16 cellular contexts compared by ENCODE assay signal in genomic region chr21:31337086-31337485, GRCh38. TPM values are rescaled to one million over a fixed set of nuclear protein-coding genes. Genes with fewer than 3 reads are reported as not detected.
DNase-seq lines count a peak whose midpoint lies in the region; ATAC-seq and TF ChIP-seq lines count a peak whose summit lies in the region.
"Had no signal": no experiment of that assay in that cellular context is flagged by ENCODE, and none has a peak within 500 bp of the region (broad histone marks: within the 10 kb centered on the region; RNA-seq: fewer than 3 reads in every experiment).

No MANE protein-coding gene starts in this region.

- H3K9me3 ChIP-seq in GM23248 (ENCODE audit: low read depth) = no peaks in the 10 kb centered on the region
- no peaks in the 10 kb centered on the region for H3K9me3 ChIP-seq in PC-3 (ENCODE audit: low read length)
- no peaks in the 10 kb centered on the region for H3K9me3 ChIP-seq in trophoblast cell (ENCODE audit: insufficient read depth, low read depth, low read length)
- H3K9me3 ChIP-seq: MG63, Peyer's patch had no signal

- H3K9me3 Mint-ChIP-seq in dendritic cell treated with granulocyte-macrophage colony-stimulating factor and Interleukin-4, amounts not matched to agents 40 ng/mL and 50 ng/mL, for 4 days = no peaks in the 10 kb centered on the region
- H3K9me3 Mint-ChIP-seq: CD8-positive, alpha-beta T cell had no signal

- no peak overlapping the region for H4K8ac ChIP-seq in trophoblast cell (ENCODE audit: low read depth, low read length)

- peak overlapping the region; percentile 93 for H2BK12ac ChIP-seq in trophoblast cell (ENCODE audit: low read length)

- H3K27ac ChIP-seq in GM23248 (no peak overlapping the region), PC-3 (ENCODE audit: low read length) (peak overlapping the region; percentile 78), trophoblast cell (ENCODE audit: low read depth, low read length) (no peak overlapping the region)
- H3K27ac ChIP-seq: KMS-11, Peyer's patch had no signal

- H4K12ac ChIP-seq in trophoblast cell (ENCODE audit: low read depth, low read length) = no peak overlapping the region

- in situ Hi-C loops in GM23248 (cut with MboI) = no loop called here

- ATAC-seq in PC-3 (no peak), HG03139 (IDR thresholded peaks at IDR 0.05; ENCODE audit: unreplicated experiment) (no peak), HG02623 (IDR thresholded peaks at IDR 0.05; ENCODE audit: unreplicated experiment) (no peak)
- ATAC-seq: CD8-positive, alpha-beta T cell had no signal

- peak overlapping the region; percentile 53 for H2AK5ac ChIP-seq in trophoblast cell (ENCODE audit: low read length)

- H3K27me3 Mint-ChIP-seq in dendritic cell treated with granulocyte-macrophage colony-stimulating factor and Interleukin-4, amounts not matched to agents 40 ng/mL and 50 ng/mL, for 4 days = no peaks in the 10 kb centered on the region

- H3K4ac ChIP-seq in trophoblast cell (ENCODE audit: low read depth, low read length) = peak overlapping the region; percentile 21

- H3K4me3 Mint-ChIP-seq in dendritic cell treated with granulocyte-macrophage colony-stimulating factor and Interleukin-4, amounts not matched to agents 40 ng/mL and 50 ng/mL, for 4 days = no peak overlapping the region
- H3K4me3 Mint-ChIP-seq: CD8-positive, alpha-beta T cell had no signal

- no peaks in the 10 kb centered on the region for H3K36me3 ChIP-seq in GM23248 (ENCODE audit: low read depth)
- H3K36me3 ChIP-seq in PC-3 (ENCODE audit: low read depth, low read length) = peaks cover 3% of the 10 kb centered on the region; the same call in 1 of the 2 replicates
- H3K36me3 ChIP-seq in trophoblast cell (ENCODE audit: control insufficient read depth in 1 of 2, insufficient read depth in 2 of 2, low read length in 2 of 2) = no peaks in the 10 kb centered on the region
- H3K36me3 ChIP-seq: MG63, Peyer's patch had no signal

- no peak for DNase-seq in GM23248
- DNase-seq in PC-3 = no peak
- peak; percentile 93 to 98 for DNase-seq in trophoblast cell
- DNase-seq in NK-92 (lab: John Stamatoyannopoulos, UW; ENCODE audit: unreplicated experiment) = no peak
- DNase-seq: CD8-positive, alpha-beta T cell; MG63; NCI-H1105; NCI-H187 treated with DMSO at 0.1 percent for 48 hours; NCI-H446 treated with DMSO at 0.1 percent for 48 hours; NCI-H774; Peyer's patch; SHP77 had no signal

- peaks cover 4% of the 10 kb centered on the region for H3K79me1 ChIP-seq in trophoblast cell (ENCODE audit: low read length)

- H2AFZ ChIP-seq in GM23248 = no peak overlapping the region
- H2AFZ ChIP-seq in PC-3 (ENCODE audit: low read length) = no peak overlapping the region
- no peak overlapping the region for H2AFZ ChIP-seq in trophoblast cell (ENCODE audit: insufficient read depth, low read length, poor library complexity)

- H3K9me2 ChIP-seq in GM23248 (ENCODE audit: insufficient read depth) = no peaks in the 10 kb centered on the region
- H3K9me2 ChIP-seq in PC-3 (replicated peaks; ENCODE audit: low read length) = no peaks in the 10 kb centered on the region

- peak overlapping the region; percentile 18 for H4K91ac ChIP-seq in trophoblast cell (ENCODE audit: low read depth, low read length)

- H3K27me3 ChIP-seq in GM23248 (replicated peaks; ENCODE audit: insufficient read depth) (no peaks in the 10 kb centered on the region), PC-3 (ENCODE audit: low read length) (no peaks in the 10 kb centered on the region), trophoblast cell (ENCODE audit: insufficient read depth, low read length) (no peaks in the 10 kb centered on the region)
- H3K27me3 ChIP-seq: MG63, Peyer's patch had no signal

- no peaks in the 10 kb centered on the region for H4K20me1 ChIP-seq in GM23248 (ENCODE audit: insufficient read depth)
- H4K20me1 ChIP-seq in PC-3 (ENCODE audit: low read length) = peaks cover 18% of the 10 kb centered on the region; the same call in 1 of the 2 replicates

- H3K4me1 ChIP-seq in GM23248 (ENCODE audit: insufficient read depth) (peaks cover 11% of the 10 kb centered on the region), PC-3 (ENCODE audit: insufficient read depth, low read length) (peaks cover 25% of the 10 kb centered on the region), trophoblast cell (ENCODE audit: control insufficient read depth in 1 of 2, insufficient read depth in 2 of 2, low read length in 2 of 2) (peaks cover 19 to 27% of the 10 kb centered on the region in 2 experiments)
- H3K4me1 ChIP-seq: Peyer's patch had no signal

- no peak overlapping the region for H2BK5ac ChIP-seq in trophoblast cell (ENCODE audit: low read depth, low read length, poor library complexity)

- no peak overlapping the region for H3K14ac ChIP-seq in trophoblast cell (ENCODE audit: low read length)

- TF ChIP-seq CTCF in PC-3 (conservative IDR thresholded peaks at IDR 0.05; ENCODE audit: low read depth, low read length) = no peak

- POLR2A ChIA-PET in PC-3 (lab: Charles Lee; ENCODE audit: unreplicated experiment) = no interaction called here

- H3K27ac Mint-ChIP-seq in dendritic cell treated with granulocyte-macrophage colony-stimulating factor and Interleukin-4, amounts not matched to agents 40 ng/mL and 50 ng/mL, for 4 days = peak overlapping the region; percentile 37
- H3K27ac Mint-ChIP-seq: CD8-positive, alpha-beta T cell had no signal

- no peak overlapping the region for H2BK120ac ChIP-seq in trophoblast cell (ENCODE audit: insufficient read depth, low read length, poor library complexity)

- H3K4me3 ChIP-seq in GM23248 (no peak overlapping the region), PC-3 (ENCODE audit: low read length) (no peak overlapping the region), trophoblast cell (ENCODE audit: low read depth, low read length) (no peak overlapping the region)
- H3K4me3 ChIP-seq: MG63, Peyer's patch had no signal

- H3F3A ChIP-seq in GM23248 (ENCODE audit: insufficient read depth) (peaks cover 10% of the 10 kb centered on the region), PC-3 (ENCODE audit: low read length, unreplicated experiment) (no peaks in the 10 kb centered on the region)

- H3K79me2 ChIP-seq in GM23248 (ENCODE audit: insufficient read depth) (peaks cover 21% of the 10 kb centered on the region; the same call in 1 of the 2 replicates), PC-3 (ENCODE audit: low read length) (peaks cover 25% of the 10 kb centered on the region), trophoblast cell (ENCODE audit: control insufficient read depth, insufficient read depth, low read length, poor library complexity) (no peaks in the 10 kb centered on the region)

- H3K9ac ChIP-seq in GM23248 = no peak overlapping the region
- H3K9ac ChIP-seq in PC-3 (ENCODE audit: low read length) = no peak overlapping the region
- no peak overlapping the region for H3K9ac ChIP-seq in trophoblast cell (ENCODE audit: low read length)
- H3K9ac ChIP-seq: KMS-11 had no signal

- CTCF ChIA-PET in PC-3 (lab: Charles Lee) = interaction anchor here (0.7 to 0.8 kb wide), 2 partner anchors 11 to 17 kb away, joined by 3 to 18 read pairs; no protein-coding TSS in a partner anchor

- peaks cover 71% of the 10 kb centered on the region for H3K4me1 Mint-ChIP-seq in dendritic cell treated with granulocyte-macrophage colony-stimulating factor and Interleukin-4, amounts not matched to agents 40 ng/mL and 50 ng/mL, for 4 days (ENCODE audit: low read depth)

- intact Hi-C loops in PC-3 (cut with micrococcal nuclease) = no loop called here
- intact Hi-C loops in dendritic cell treated with granulocyte-macrophage colony-stimulating factor and Interleukin-4, amounts not matched to agents 40 ng/mL and 50 ng/mL, for 4 days (cut with micrococcal nuclease) = loop anchor here (5.0 kb wide), 1 partner anchor 135 kb away; no protein-coding TSS in a partner anchor

- peak overlapping the region; percentile 64 for H3K18ac ChIP-seq in trophoblast cell (ENCODE audit: low read length)

- 96 to 97% methylated on average over 3 of the region's 3 CpGs for WGBS in GM23248 (ENCODE audit: low coverage in 1 of 2, low lambda C conversion rate in 2 of 2, missing lambda C conversion rate in 2 of 2), 2 experiments
- WGBS in trophoblast cell (ENCODE audit: extremely low coverage, insufficient coverage, insufficient read length) = no CpG with 5 or more reads among the region's 3 CpGs

- no TSS peak for BruUV-seq in PC-3 (replicated peaks; lab: Mats Ljungman, UMichigan)

- peaks cover 82% of the 10 kb centered on the region for H3K36me3 Mint-ChIP-seq in dendritic cell treated with granulocyte-macrophage colony-stimulating factor and Interleukin-4, amounts not matched to agents 40 ng/mL and 50 ng/mL, for 4 days (ENCODE audit: low read depth)
- H3K36me3 Mint-ChIP-seq: CD8-positive, alpha-beta T cell had no signal

- no peak overlapping the region for H3K23ac ChIP-seq in trophoblast cell (ENCODE audit: low read length)

- peak overlapping the region; percentile 56 for H3K4me2 ChIP-seq in GM23248 (ENCODE audit: unreplicated experiment)
- H3K4me2 ChIP-seq in PC-3 (ENCODE audit: low read length) = peak overlapping the region; percentile 76; the same call in 1 of the 2 replicates
- H3K4me2 ChIP-seq in trophoblast cell (ENCODE audit: low read length) = no peak overlapping the region
- H3K4me2 ChIP-seq: KMS-11 had no signal

RNA-seq across cellular contexts. Expression of gene TIAM1, which starts 7.0 kb away (rescaled TPM):
- total RNA-seq in GM23248 (2014; rRNA removed; shearing (Covaris generic)) = 7.6 and 13.2 TPM in 2 replicates
- 2.6 and 3.2 TPM in 2 replicates for polyA plus RNA-seq in GM23248 (2016; fragmentation: Nextera tagmentation; extraction: Ambion mirVana)
- total RNA-seq in PC-3 (2014; rRNA removed) = 19.1 and 21.1 TPM in 2 replicates
- 11.0 and 11.3 TPM in 2 replicates for polyA plus RNA-seq in trophoblast cell (2013)

Comparison
In these comparisons a context has a peak if more than half of its experiments do, and no peak if none do; other contexts are left out.
1. DNase-seq: peak in trophoblast cell (2 of 2); none in GM23248 (single experiment), PC-3 (single experiment) and NK-92 (single experiment).